1 cellular context compared by ENCODE assay signal in genomic region chrX:1392376-1393130, GRCh38.
TF ChIP-seq lines count a peak whose summit lies in the region.

No MANE protein-coding gene starts in this region.

TF ChIP-seq in H1, 55 proteins besides CTCF, POLR2A, EP300 and RAD21:
- TF ChIP-seq ATF3 (IDR thresholded peaks at IDR 0.05; ENCODE audit: insufficient read depth, low read depth, low read length) (no peak), ASH2L (IDR thresholded peaks at IDR 0.05; ENCODE audit: low read length) (peak; percentile 63), TCF12 (IDR thresholded peaks at IDR 0.05; ENCODE audit: low read depth, low read length) (no peak), CEBPB (IDR thresholded peaks at IDR 0.05; ENCODE audit: low read depth, low read length) (no peak), BCL11A (IDR thresholded peaks at IDR 0.05; ENCODE audit: low read depth in 2 of 2, low read length in 2 of 2) (no peak), CBX5 (IDR thresholded peaks at IDR 0.05; ENCODE audit: low read depth, low read length) (no peak), RBBP5 (IDR thresholded peaks at IDR 0.05; ENCODE audit: borderline replicate concordance, low read depth, low read length) (0 out of 2 replicates have a peak, but pooled peaks have one; percentile 83), PHF8 (conservative IDR thresholded peaks at IDR 0.05; ENCODE audit: low read depth, low read length) (peak; percentile 47; the same call in 1 of the 2 replicates), TAF1 (IDR thresholded peaks at IDR 0.05; ENCODE audit: low read depth, low read length) (peak; percentile 85; the same call in 1 of the 2 replicates), GABPA (IDR thresholded peaks at IDR 0.05; ENCODE audit: borderline replicate concordance, insufficient read depth, low read length) (no peak), HDAC6 (IDR thresholded peaks at IDR 0.05; ENCODE audit: low read depth, low read length) (no peak), KDM5A (IDR thresholded peaks at IDR 0.05; ENCODE audit: low read length) (no peak), NRF1 (IDR thresholded peaks at IDR 0.05; ENCODE audit: low read depth, low read length) (0 out of 2 replicates have a peak, but pooled peaks have one; percentile 1), GTF2F1 (IDR thresholded peaks at IDR 0.05; ENCODE audit: borderline replicate concordance, low read depth, low read length) (0 out of 2 replicates have a peak, but pooled peaks have one; percentile 1), KDM4A (IDR thresholded peaks at IDR 0.05; ENCODE audit: low read depth, low read length, severe bottlenecking) (no peak), SAP30 (IDR thresholded peaks at IDR 0.05; ENCODE audit: insufficient read depth, insufficient replicate concordance, low read length) (no peak)
- TF ChIP-seq, protein P1, sequence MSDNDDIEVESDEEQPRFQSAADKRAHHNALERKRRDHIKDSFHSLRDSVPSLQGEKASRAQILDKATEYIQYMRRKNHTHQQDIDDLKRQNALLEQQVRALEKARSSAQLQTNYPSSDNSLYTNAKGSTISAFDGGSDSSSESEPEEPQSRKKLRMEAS (IDR thresholded peaks at IDR 0.05), result peak; percentile 37
